10 cellular contexts compared by ENCODE assay signal in the genomic region with DNA sequence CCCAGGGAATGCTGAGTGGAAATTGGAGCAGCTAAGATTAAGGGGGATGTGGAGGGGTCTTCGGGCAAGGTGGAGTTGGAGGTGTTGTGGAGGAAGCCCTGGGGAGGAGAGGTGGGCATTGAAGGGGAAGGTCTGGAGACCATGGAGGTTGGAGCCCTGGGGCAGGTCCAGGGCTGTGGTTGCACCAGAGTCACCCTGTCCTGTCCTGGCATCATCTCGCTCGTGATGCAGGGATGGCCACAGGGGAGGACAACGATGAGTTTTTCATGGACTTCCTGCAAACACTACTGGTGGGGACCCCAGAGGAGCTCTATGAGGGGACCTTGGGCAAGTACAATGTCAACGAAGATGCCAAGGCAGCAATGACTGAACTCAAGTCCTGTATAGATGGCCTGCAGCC. TPM values are rescaled to one million over a fixed set of nuclear protein-coding genes. Genes with fewer than 3 reads are reported as not detected.
A peak's percentile ranks its signal among the peaks of the same experiment; 100 is the strongest.
DNase-seq lines count a peak whose midpoint lies in the region; ATAC-seq and TF ChIP-seq lines count a peak whose summit lies in the region.
"Not testable (repeated sequence)": the region's sequence is repeated elsewhere in the genome, so short reads cannot be mapped to it uniquely, and the experiment has no call there.
"Had no signal": no experiment of that assay in that cellular context is flagged by ENCODE, and none has a peak within 500 bp of the region (broad histone marks: within the 10 kb centered on the region; RNA-seq: fewer than 3 reads in every experiment).

No MANE protein-coding gene starts in this region.

- H3K4me1 Mint-ChIP-seq in activated CD4-positive, alpha-beta T cell treated with anti-CD3 and anti-CD28 coated beads for 36 hours = peaks cover 12% of the 10 kb centered on the region
- H3K4me1 Mint-ChIP-seq in activated CD8-positive, alpha-beta memory T cell treated with anti-CD3 and anti-CD28 coated beads, Interleukin-2, amount 10 ng/mL, durations not matched to agents 7 days and 5 days; activated naive CD8-positive, alpha-beta T cell treated with anti-CD3 and anti-CD28 coated beads, Interleukin-2, amount 10 ng/mL, durations not matched to agents 7 days and 5 days: not testable (repeated sequence)

- H3K9me3 ChIP-seq in testis = not testable (repeated sequence)

- POLR2A ChIA-PET in activated CD4-positive, alpha-beta T cell treated with anti-CD3 and anti-CD28 coated beads for 36 hours (lab: Charles Lee); activated naive CD8-positive, alpha-beta T cell treated with anti-CD3 and anti-CD28 coated beads, Interleukin-2, amount 10 ng/mL, durations not matched to agents 7 days and 5 days (lab: Charles Lee): not testable (repeated sequence)

- not testable (repeated sequence) for ATAC-seq in activated CD4-positive, alpha-beta T cell treated with anti-CD3 and anti-CD28 coated beads for 36 hours; activated CD8-positive, alpha-beta memory T cell treated with anti-CD3 and anti-CD28 coated beads, Interleukin-2, amount 10 ng/mL, durations not matched to agents 7 days and 5 days; activated naive CD8-positive, alpha-beta T cell treated with anti-CD3 and anti-CD28 coated beads, Interleukin-2, amount 10 ng/mL, durations not matched to agents 7 days and 5 days (ENCODE audit: low read depth)
- ATAC-seq in esophagus mucosa (peak; percentile 16), left lobe of liver (peak; percentile 15), omental fat pad (ENCODE audit: low FRiP score) (peak; percentile 15)

- intact Hi-C loops in activated CD4-positive, alpha-beta T cell treated with anti-CD3 and anti-CD28 coated beads for 36 hours (cut with DNase I, micrococcal nuclease); testis (cut with DNase I; ENCODE audit: low total_unique reads): not testable (repeated sequence)

- not testable (repeated sequence) for H3K4me1 ChIP-seq in testis

- 64 to 85% methylated on average over 4 to 5 of the region's 5 CpGs for WGBS in testis, 2 donors

- not testable (repeated sequence) for H3K4me3 ChIP-seq in testis

- H3K4me3 Mint-ChIP-seq in activated CD4-positive, alpha-beta T cell treated with anti-CD3 and anti-CD28 coated beads for 36 hours; activated CD8-positive, alpha-beta memory T cell treated with anti-CD3 and anti-CD28 coated beads, Interleukin-2, amount 10 ng/mL, durations not matched to agents 7 days and 5 days; activated naive CD8-positive, alpha-beta T cell treated with anti-CD3 and anti-CD28 coated beads, Interleukin-2, amount 10 ng/mL, durations not matched to agents 7 days and 5 days: not testable (repeated sequence)

- not testable (repeated sequence) for H3K9me3 Mint-ChIP-seq in activated CD4-positive, alpha-beta T cell treated with anti-CD3 and anti-CD28 coated beads for 36 hours (ENCODE audit: low read depth); activated CD8-positive, alpha-beta memory T cell treated with anti-CD3 and anti-CD28 coated beads, Interleukin-2, amount 10 ng/mL, durations not matched to agents 7 days and 5 days (ENCODE audit: low read depth); activated naive CD8-positive, alpha-beta T cell treated with anti-CD3 and anti-CD28 coated beads, Interleukin-2, amount 10 ng/mL, durations not matched to agents 7 days and 5 days

- CTCF ChIA-PET in activated CD4-positive, alpha-beta T cell treated with anti-CD3 and anti-CD28 coated beads for 36 hours (lab: Charles Lee); activated CD8-positive, alpha-beta memory T cell treated with anti-CD3 and anti-CD28 coated beads, Interleukin-2, amount 10 ng/mL, durations not matched to agents 7 days and 5 days (lab: Charles Lee): not testable (repeated sequence)

- TF ChIP-seq POLR2A in testis (IDR thresholded peaks at IDR 0.05) = not testable (repeated sequence)

- not testable (repeated sequence) for H3K27ac Mint-ChIP-seq in activated CD4-positive, alpha-beta T cell treated with anti-CD3 and anti-CD28 coated beads for 36 hours; activated CD8-positive, alpha-beta memory T cell treated with anti-CD3 and anti-CD28 coated beads, Interleukin-2, amount 10 ng/mL, durations not matched to agents 7 days and 5 days; activated naive CD8-positive, alpha-beta T cell treated with anti-CD3 and anti-CD28 coated beads, Interleukin-2, amount 10 ng/mL, durations not matched to agents 7 days and 5 days

- not testable (repeated sequence) for H3K27me3 Mint-ChIP-seq in activated CD4-positive, alpha-beta T cell treated with anti-CD3 and anti-CD28 coated beads for 36 hours; activated CD8-positive, alpha-beta memory T cell treated with anti-CD3 and anti-CD28 coated beads, Interleukin-2, amount 10 ng/mL, durations not matched to agents 7 days and 5 days; activated naive CD8-positive, alpha-beta T cell treated with anti-CD3 and anti-CD28 coated beads, Interleukin-2, amount 10 ng/mL, durations not matched to agents 7 days and 5 days

- H3K36me3 Mint-ChIP-seq in activated CD4-positive, alpha-beta T cell treated with anti-CD3 and anti-CD28 coated beads for 36 hours (ENCODE audit: low read depth); activated CD8-positive, alpha-beta memory T cell treated with anti-CD3 and anti-CD28 coated beads, Interleukin-2, amount 10 ng/mL, durations not matched to agents 7 days and 5 days; activated naive CD8-positive, alpha-beta T cell treated with anti-CD3 and anti-CD28 coated beads, Interleukin-2, amount 10 ng/mL, durations not matched to agents 7 days and 5 days: not testable (repeated sequence)

- not testable (repeated sequence) for H3K27ac ChIP-seq in testis

- H3K27me3 ChIP-seq in testis = not testable (repeated sequence)

- peak; percentile 4 for DNase-seq in activated CD4-positive, alpha-beta T cell treated with anti-CD3 and anti-CD28 coated beads for 36 hours
- peak; percentile 37 for DNase-seq in activated CD8-positive, alpha-beta memory T cell treated with anti-CD3 and anti-CD28 coated beads, Interleukin-2, amount 10 ng/mL, durations not matched to agents 7 days and 5 days
- DNase-seq in activated naive CD8-positive, alpha-beta T cell treated with anti-CD3 and anti-CD28 coated beads, Interleukin-2, amount 10 ng/mL, durations not matched to agents 7 days and 5 days = peak; percentile 34
- DNase-seq in left lobe of liver (ENCODE audit: low spot score) (peak; percentile 43), testis (peak; percentile 9)
- DNase-seq in omental fat pad (ENCODE audit: low spot score) = not testable (repeated sequence)

- not testable (repeated sequence) for H3K36me3 ChIP-seq in testis (ENCODE audit: low read depth, missing control alignments)

- not testable (repeated sequence) for TF ChIP-seq CTCF in omental fat pad (IDR thresholded peaks at IDR 0.05); testis (IDR thresholded peaks at IDR 0.05)

RNA-seq across cellular contexts. Expression of a gene that starts 0.6 kb away (rescaled TPM):
- total RNA-seq in activated CD4-positive, alpha-beta T cell treated with anti-CD3 and anti-CD28 coated beads for 36 hours = not detected
- total RNA-seq in activated CD8-positive, alpha-beta memory T cell treated with anti-CD3 and anti-CD28 coated beads, Interleukin-2, amount 10 ng/mL, durations not matched to agents 7 days and 5 days = not detected
- total RNA-seq in activated naive CD8-positive, alpha-beta T cell treated with anti-CD3 and anti-CD28 coated beads, Interleukin-2, amount 10 ng/mL, durations not matched to agents 7 days and 5 days = not detected
- total RNA-seq in esophagus mucosa (not detected), left lobe of liver (not detected), omental fat pad (not detected), testis (not detected)
- polyA plus RNA-seq in testis (ENCODE audit: insufficient read depth, low read depth, low replicate concordance) = not detected
- total RNA-seq: A673, GM23338, MCF 10A had no signal
- polyA plus RNA-seq: GM23338 had no signal

RNA-seq across cellular contexts. Expression of a gene that starts 13.7 kb away (rescaled TPM):
- total RNA-seq in activated CD4-positive, alpha-beta T cell treated with anti-CD3 and anti-CD28 coated beads for 36 hours = 10 to 100 TPM; 45.5 to 49.4 TPM
- total RNA-seq in activated CD8-positive, alpha-beta memory T cell treated with anti-CD3 and anti-CD28 coated beads, Interleukin-2, amount 10 ng/mL, durations not matched to agents 7 days and 5 days = 10 to 100 TPM; 28.8 to 31.7 TPM
- total RNA-seq in activated naive CD8-positive, alpha-beta T cell treated with anti-CD3 and anti-CD28 coated beads, Interleukin-2, amount 10 ng/mL, durations not matched to agents 7 days and 5 days = 10 to 100 TPM; 56.9 to 61.9 TPM
- total RNA-seq in esophagus mucosa (20.5 TPM), left lobe of liver (33.6 TPM), omental fat pad (10 to 100 TPM; 18.4 to 29.1 (median 26.8) TPM), testis (10 to 100 TPM; 43.7 to 47.5 TPM)
- 79.9 TPM for polyA plus RNA-seq in testis (ENCODE audit: insufficient read depth, low read depth, low replicate concordance)

RNA-seq across cellular contexts. Expression of a gene that starts 14.0 kb away (rescaled TPM):
- total RNA-seq in activated CD4-positive, alpha-beta T cell treated with anti-CD3 and anti-CD28 coated beads for 36 hours = 100 to 1,000 TPM; 104 to 124 TPM
- 100 to 1,000 TPM; 110 to 113 TPM for total RNA-seq in activated CD8-positive, alpha-beta memory T cell treated with anti-CD3 and anti-CD28 coated beads, Interleukin-2, amount 10 ng/mL, durations not matched to agents 7 days and 5 days
- 100 to 1,000 TPM; 102 to 111 TPM for total RNA-seq in activated naive CD8-positive, alpha-beta T cell treated with anti-CD3 and anti-CD28 coated beads, Interleukin-2, amount 10 ng/mL, durations not matched to agents 7 days and 5 days
- total RNA-seq in esophagus mucosa = 60.3 TPM
- total RNA-seq in left lobe of liver = 31.4 TPM
- total RNA-seq in omental fat pad = 100 to 1,000 TPM in 1 of 4 donors, 10 to 100 TPM in 3; 60.6 to 104 (median 77.6) TPM
- 100 to 1,000 TPM; 104 to 108 TPM for total RNA-seq in testis
- 132 TPM for polyA plus RNA-seq in testis (ENCODE audit: insufficient read depth, low read depth, low replicate concordance)

RNA-seq across cellular contexts. Expression of a gene that starts 42.7 kb away (rescaled TPM):
- total RNA-seq in activated CD4-positive, alpha-beta T cell treated with anti-CD3 and anti-CD28 coated beads for 36 hours = 10 to 100 TPM; 19.6 to 23.3 TPM
- total RNA-seq in activated CD8-positive, alpha-beta memory T cell treated with anti-CD3 and anti-CD28 coated beads, Interleukin-2, amount 10 ng/mL, durations not matched to agents 7 days and 5 days = 10 to 100 TPM; 12.8 to 15.9 TPM
- total RNA-seq in activated naive CD8-positive, alpha-beta T cell treated with anti-CD3 and anti-CD28 coated beads, Interleukin-2, amount 10 ng/mL, durations not matched to agents 7 days and 5 days = 10 to 100 TPM; 24.3 to 25.2 TPM
- total RNA-seq in esophagus mucosa = 6.2 TPM
- total RNA-seq in left lobe of liver = 21.4 TPM
- total RNA-seq in omental fat pad = 10 to 100 TPM in 3 of 4 donors, 1 to 10 TPM in 1; 6.8 to 19.2 (median 12.2) TPM
- 10 to 100 TPM; 31.7 to 43.6 TPM for total RNA-seq in testis
- polyA plus RNA-seq in testis (ENCODE audit: insufficient read depth, low read depth, low replicate concordance) = 57.0 TPM

RNA-seq across cellular contexts. Expression of a gene that starts 43.3 kb away (rescaled TPM):
- total RNA-seq in activated CD4-positive, alpha-beta T cell treated with anti-CD3 and anti-CD28 coated beads for 36 hours = 100 to 1,000 TPM; 134 to 212 TPM
- 100 to 1,000 TPM; 166 to 199 TPM for total RNA-seq in activated CD8-positive, alpha-beta memory T cell treated with anti-CD3 and anti-CD28 coated beads, Interleukin-2, amount 10 ng/mL, durations not matched to agents 7 days and 5 days
- 100 to 1,000 TPM; 130 to 131 TPM for total RNA-seq in activated naive CD8-positive, alpha-beta T cell treated with anti-CD3 and anti-CD28 coated beads, Interleukin-2, amount 10 ng/mL, durations not matched to agents 7 days and 5 days
- 81.8 TPM for total RNA-seq in esophagus mucosa
- 49.5 TPM for total RNA-seq in left lobe of liver
- total RNA-seq in omental fat pad = 100 to 1,000 TPM in 1 of 4 donors, 10 to 100 TPM in 3; 69.6 to 124 (median 78.2) TPM
- total RNA-seq in testis = 100 to 1,000 TPM; 128 to 180 TPM
- polyA plus RNA-seq in testis (ENCODE audit: insufficient read depth, low read depth, low replicate concordance) = 133 TPM
